In the genomic region with DNA sequence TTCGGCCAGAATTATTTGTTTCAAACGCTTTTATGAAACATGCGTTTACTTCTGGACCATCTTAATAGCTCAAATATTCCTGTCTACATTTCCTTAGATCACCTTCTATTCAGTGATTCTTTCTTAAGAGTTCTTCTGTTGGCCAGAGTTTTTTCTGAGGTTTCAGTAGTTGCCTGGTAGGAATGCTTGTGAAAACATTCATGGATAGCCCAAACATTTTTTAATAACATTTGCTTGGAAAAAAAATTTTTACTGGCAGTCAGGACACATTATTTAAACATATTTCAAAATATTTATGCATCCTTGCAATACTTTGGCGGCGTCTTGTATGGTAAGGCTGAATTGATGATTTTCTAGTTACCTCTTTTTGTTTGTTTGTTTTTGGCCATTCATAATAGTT, we compare ENCODE assay signal across 18 cellular contexts.
"Had no signal": no experiment of that assay in that cellular context is flagged by ENCODE, and none has a peak within 500 bp of the region (broad histone marks: within the 10 kb centered on the region; RNA-seq: fewer than 3 reads in every experiment).

No MANE protein-coding gene starts in this region.

- H3K4me1 ChIP-seq: colonic mucosa, prostate gland, right lobe of liver, suprapubic skin had no signal

- H3K4me3 ChIP-seq: cardiac muscle cell, colonic mucosa, mucosa of descending colon, prostate gland, right lobe of liver, suprapubic skin had no signal

- H3K27ac ChIP-seq: cardiac muscle cell, colonic mucosa, prostate gland, right lobe of liver, suprapubic skin had no signal

- DNase-seq: activated CD4-positive, alpha-beta T cell treated with anti-CD3 and anti-CD28 coated beads, Interleukin-2, amount 50 U/mL, for 4 hours; activated CD4-positive, CD25-positive, alpha-beta regulatory T cell treated with anti-CD3 and anti-CD28 coated beads, Interleukin-2, amount 50 U/mL, for 72 hours; activated effector memory CD4-positive, alpha-beta T cell treated with anti-CD3 and anti-CD28 coated beads, Interleukin-2, amount 50 U/mL, for 16 hours; activated T-cell treated with anti-CD3 and anti-CD28 coated beads, Interleukin-2, amount 50 U/mL, for 1 hour; amygdala; colonic mucosa; effector memory CD4-positive, alpha-beta T cell; mammary epithelial cell; mucosa of descending colon; natural killer cell; nucleus accumbens; right lobe of liver; stimulated activated CD4-positive, alpha-beta T cell treated with anti-CD3 and anti-CD28 coated beads, Interleukin-12 subunit alpha, Interleukin-12 subunit beta, amount 100 ng/mL, for 4 hours; stimulated activated naive CD4-positive, alpha-beta T cell had no signal

- H3K36me3 ChIP-seq: cardiac muscle cell, colonic mucosa, prostate gland, right lobe of liver, suprapubic skin had no signal

- H3K27me3 ChIP-seq: cardiac muscle cell, colonic mucosa, right lobe of liver, suprapubic skin had no signal

- H3K9me3 ChIP-seq: colonic mucosa, prostate gland, right lobe of liver, suprapubic skin had no signal

- ATAC-seq: activated naive CD4-positive, alpha-beta T cell treated with anti-CD3 and anti-CD28 coated beads, Interleukin-2, amount 50 U/mL, for 72 hours; mucosa of descending colon; natural killer cell; right lobe of liver had no signal
